Comparison of ENCODE assay signal across 12 cellular contexts in genomic region chr7:130962109-130962508, GRCh38.
DNase-seq lines count a peak whose midpoint lies in the region; ATAC-seq and TF ChIP-seq lines count a peak whose summit lies in the region.
"Had no signal": no experiment of that assay in that cellular context is flagged by ENCODE, and none has a peak within 500 bp of the region (broad histone marks: within the 10 kb centered on the region; RNA-seq: fewer than 3 reads in every experiment).

No MANE protein-coding gene starts in this region.

- no peak overlapping the region for H2AFZ ChIP-seq in osteoblast (ENCODE audit: low read length)

- H3K27me3 ChIP-seq in adipocyte (replicated peaks; ENCODE audit: control insufficient read depth, insufficient read depth, low read length) (no peaks in the 10 kb centered on the region), osteoblast (ENCODE audit: insufficient read depth, low read length) (no peaks in the 10 kb centered on the region)
- H3K27me3 ChIP-seq: transverse colon had no signal

- H3K27me3 Mint-ChIP-seq in T-helper 1 cell treated with Interleukin-12 subunit alpha and Interleukin-12 subunit beta and Interleukin-4 antibody, amounts not matched to agents 30 μg/mL and 1 μg/mL, for 36 hours (ENCODE audit: low read depth) = no peaks in the 10 kb centered on the region
- H3K27me3 Mint-ChIP-seq in IgD-negative memory B cell = no peaks in the 10 kb centered on the region

- no peak for TF ChIP-seq CTCF in osteoblast (IDR thresholded peaks at IDR 0.05; ENCODE audit: extremely low read depth, low read depth, low read length)

- peak overlapping the region; percentile 89 for H3K4me2 ChIP-seq in osteoblast (ENCODE audit: insufficient read depth, low read length)

- H3K36me3 ChIP-seq in adipocyte (ENCODE audit: control insufficient read depth, insufficient read depth, low read length, severe bottlenecking) (peaks cover 69% of the 10 kb centered on the region), osteoblast (ENCODE audit: insufficient read depth, low read length) (peaks cover 20% of the 10 kb centered on the region)

- H3K4me3 ChIP-seq in adipocyte (ENCODE audit: low read length) (no peak overlapping the region), osteoblast (ENCODE audit: insufficient read depth, low read length) (peak overlapping the region; percentile 71)
- H3K4me3 ChIP-seq: transverse colon had no signal

- H3K9me3 Mint-ChIP-seq in T-helper 1 cell treated with Interleukin-12 subunit alpha and Interleukin-12 subunit beta and Interleukin-4 antibody, amounts not matched to agents 30 μg/mL and 1 μg/mL, for 36 hours = no peaks in the 10 kb centered on the region
- no peaks in the 10 kb centered on the region for H3K9me3 Mint-ChIP-seq in IgD-negative memory B cell

- H3K4me1 ChIP-seq in adipocyte (ENCODE audit: control insufficient read depth, insufficient read depth, low read length) (peaks cover 38% of the 10 kb centered on the region), osteoblast (ENCODE audit: insufficient read depth, low read length) (peaks cover 56% of the 10 kb centered on the region)

- H4K20me1 ChIP-seq in osteoblast (ENCODE audit: insufficient read depth, low read length) = no peaks in the 10 kb centered on the region

- H3K27ac Mint-ChIP-seq in T-helper 1 cell treated with Interleukin-12 subunit alpha and Interleukin-12 subunit beta and Interleukin-4 antibody, amounts not matched to agents 30 μg/mL and 1 μg/mL, for 36 hours = peak overlapping the region; percentile 99
- H3K27ac Mint-ChIP-seq in IgD-negative memory B cell = peak overlapping the region; percentile 85 to 98 (median 97)

- peaks cover 29% of the 10 kb centered on the region for H3K36me3 Mint-ChIP-seq in T-helper 1 cell treated with Interleukin-12 subunit alpha and Interleukin-12 subunit beta and Interleukin-4 antibody, amounts not matched to agents 30 μg/mL and 1 μg/mL, for 36 hours (ENCODE audit: low read depth)
- H3K36me3 Mint-ChIP-seq in IgD-negative memory B cell = no peaks in the 10 kb centered on the region

- DNase-seq in T-helper 1 cell (no peak), adipocyte (ENCODE audit: low read depth) (no peak), osteoblast (ENCODE audit: insufficient read length, low spot score, missing footprints) (no peak), NOMO-1 (lab: John Stamatoyannopoulos, UW; ENCODE audit: unreplicated experiment in 2 of 2) (no peak), NCI-H82 (lab: John Stamatoyannopoulos, UW) (no peak)
- DNase-seq: DMS79, erythroblast, NCI-H2171 treated with DMSO at 0.1 percent for 48 hours, transverse colon had no signal

- no peak for ATAC-seq in GM19351 (IDR thresholded peaks at IDR 0.05; ENCODE audit: unreplicated experiment)

- H3K4me1 Mint-ChIP-seq in T-helper 1 cell treated with Interleukin-12 subunit alpha and Interleukin-12 subunit beta and Interleukin-4 antibody, amounts not matched to agents 30 μg/mL and 1 μg/mL, for 36 hours (ENCODE audit: low read depth) = peaks cover 47% of the 10 kb centered on the region
- peaks cover 44 to 51% (median 47%) of the 10 kb centered on the region in 3 donors for H3K4me1 Mint-ChIP-seq in IgD-negative memory B cell

- peaks cover 72% of the 10 kb centered on the region for H3K79me2 ChIP-seq in osteoblast (ENCODE audit: insufficient read depth, low read length)

- peak overlapping the region; percentile 96 for H3K4me3 Mint-ChIP-seq in T-helper 1 cell treated with Interleukin-12 subunit alpha and Interleukin-12 subunit beta and Interleukin-4 antibody, amounts not matched to agents 30 μg/mL and 1 μg/mL, for 36 hours
- H3K4me3 Mint-ChIP-seq in IgD-negative memory B cell = peak overlapping the region in 2 of 4 donors; percentile 53 to 71

- H3K9ac ChIP-seq in adipocyte (ENCODE audit: low read length) = peak overlapping the region; percentile 88

- no peaks in the 10 kb centered on the region for H3K9me3 ChIP-seq in adipocyte (ENCODE audit: control insufficient read depth, low read length)
- H3K9me3 ChIP-seq in osteoblast (ENCODE audit: low read depth, low read length) = no peaks in the 10 kb centered on the region
- H3K9me3 ChIP-seq: transverse colon had no signal

- H3K27ac ChIP-seq in osteoblast (ENCODE audit: low read depth, low read length) = peak overlapping the region; percentile 100
